Comparison of ENCODE assay signal across 27 cellular contexts in genomic region chr7:79471283-79471682, GRCh38. TPM values are rescaled to one million over a fixed set of nuclear protein-coding genes. Genes with fewer than 3 reads are reported as not detected.
DNase-seq lines count a peak whose midpoint lies in the region; ATAC-seq and TF ChIP-seq lines count a peak whose summit lies in the region.
"Had no signal": no experiment of that assay in that cellular context is flagged by ENCODE, and none has a peak within 500 bp of the region (broad histone marks: within the 10 kb centered on the region; RNA-seq: fewer than 3 reads in every experiment).

No MANE protein-coding gene starts in this region.

- peaks cover 13 to 41% of the 10 kb centered on the region in 2 experiments for H3K36me3 ChIP-seq in SK-N-SH (replicated peaks in 1 of 2; ENCODE audit: control insufficient read depth in 1 of 2, insufficient read depth in 2 of 2, low read length in 1 of 2)
- H3K36me3 ChIP-seq in brain microvascular endothelial cell (replicated peaks): no peaks in the 10 kb centered on the region
- H3K36me3 ChIP-seq: BLaER1, MG63 had no signal

- no peak overlapping the region for H3K4me3 ChIP-seq in SK-N-SH (ENCODE audit: low read depth in 2 of 2, low read length in 1 of 2)
- H3K4me3 ChIP-seq in brain microvascular endothelial cell (ENCODE audit: low read depth, low read length): no peak overlapping the region
- H3K4me3 ChIP-seq: BLaER1, MG63, PC-9, SK-N-MC had no signal

- DNase-seq in SK-N-SH (no peak), brain microvascular endothelial cell (peak; percentile 7), foreskin melanocyte (peak; percentile 68), middle frontal gyrus (ENCODE audit: extremely low spot score, low spot score) (no peak), mesenteric fat pad (ENCODE audit: low spot score) (no peak)
- DNase-seq: ACHN; Caco-2; CD4-positive, alpha-beta T cell; DMS 273 treated with DMSO at 0.1 percent for 48 hours; DMS79 treated with DMSO at 0.1 percent for 48 hours; Kasumi-1; MG63; NCI-H1048; NCI-H1417 treated with DMSO at 0.1 percent for 48 hours; NCI-H187; NCI-H446 treated with DMSO at 0.1 percent for 48 hours; NCI-H526 treated with DMSO at 0.1 percent for 48 hours; PC-9; SHP77 treated with DMSO at 0.1 percent for 48 hours had no signal

- H3K9me2 ChIP-seq in SK-N-SH: no peaks in the 10 kb centered on the region; the same call in 1 of the 2 replicates

- no peak overlapping the region for H3K4me2 ChIP-seq in SK-N-SH
- H3K4me2 ChIP-seq: BLaER1, PC-9 had no signal

- H3F3A ChIP-seq in SK-N-SH (replicated peaks; ENCODE audit: insufficient read depth): peaks cover 6% of the 10 kb centered on the region

- no peaks in the 10 kb centered on the region for H4K20me1 ChIP-seq in SK-N-SH (ENCODE audit: insufficient read depth)
- H4K20me1 ChIP-seq: BLaER1 had no signal

- TF ChIP-seq RAD21 in SK-N-SH (IDR thresholded peaks at IDR 0.05; ENCODE audit: low read length): no peak

- no peaks in the 10 kb centered on the region for H3K27me3 ChIP-seq in SK-N-SH (ENCODE audit: insufficient read depth)
- H3K27me3 ChIP-seq in brain microvascular endothelial cell (replicated peaks): no peaks in the 10 kb centered on the region
- H3K27me3 ChIP-seq: BLaER1, MG63 had no signal

- H3K9me3 ChIP-seq in SK-N-SH: no peaks in the 10 kb centered on the region
- H3K9me3 ChIP-seq: BLaER1, MG63 had no signal

- POLR2A ChIA-PET in SK-N-SH (lab: Yijun Ruan, JAX): no interaction called here

- no peak for ATAC-seq in SK-N-SH treated with all-trans-retinoic acid at 6 μM for 48 hours
- no peak for ATAC-seq in HG02884 (IDR thresholded peaks at IDR 0.05; ENCODE audit: unreplicated experiment)
- ATAC-seq in GM18502 (IDR thresholded peaks at IDR 0.05; ENCODE audit: poor library complexity, unreplicated experiment): no peak

- H2AFZ ChIP-seq in SK-N-SH (ENCODE audit: low read depth): no peak overlapping the region
- H2AFZ ChIP-seq: PC-9 had no signal

- no peaks in the 10 kb centered on the region; a peak in 1 of 4 replicates for H3K4me1 ChIP-seq in SK-N-SH (ENCODE audit: control insufficient read depth in 1 of 2, insufficient read depth in 2 of 2, low read depth in 1 of 2, low read length in 1 of 2)
- H3K4me1 ChIP-seq: BLaER1, Caco-2 had no signal

- in situ Hi-C loops in brain microvascular endothelial cell (cut with HindIII; ENCODE audit: low pct_ligation_motif_present, low sequenced_read_pairs): no loop called here

- H3K27ac ChIP-seq in SK-N-SH (ENCODE audit: low read depth in 2 of 2, low read length in 1 of 2) (no peak overlapping the region), brain microvascular endothelial cell (no peak overlapping the region)
- H3K27ac ChIP-seq: 22Rv1, BLaER1, PC-9, RWPE1, SK-N-MC had no signal

- TF ChIP-seq CTCF in SK-N-SH (IDR thresholded peaks at IDR 0.05): no peak
- TF ChIP-seq CTCF in brain microvascular endothelial cell (IDR thresholded peaks at IDR 0.05; ENCODE audit: low read depth, low read length, missing control alignments): no peak

- CTCF ChIA-PET in SK-N-SH (lab: Yijun Ruan, JAX): no interaction called here

- no peaks in the 10 kb centered on the region for H3K79me2 ChIP-seq in SK-N-SH (ENCODE audit: insufficient read depth)

- H3K9ac ChIP-seq in SK-N-SH: no peak overlapping the region
- H3K9ac ChIP-seq: BLaER1 had no signal

- no peak for TF ChIP-seq EP300 in SK-N-SH (IDR thresholded peaks at IDR 0.05; ENCODE audit: borderline replicate concordance in 1 of 2, low read depth in 1 of 2, low read length in 1 of 2)

TF ChIP-seq in SK-N-SH, 30 proteins besides CTCF, POLR2A, EP300 and RAD21:
- TF ChIP-seq YY1 (IDR thresholded peaks at IDR 0.05; ENCODE audit: low read depth): no peak
- no peak for TF ChIP-seq IRF3 (IDR thresholded peaks at IDR 0.05; ENCODE audit: low read depth, low read length)
- no peak for TF ChIP-seq PBX3 (IDR thresholded peaks at IDR 0.05)
- no peak for TF ChIP-seq MEF2A (IDR thresholded peaks at IDR 0.05; ENCODE audit: borderline replicate concordance, low read depth)
- TF ChIP-seq TAF1 (IDR thresholded peaks at IDR 0.05; ENCODE audit: borderline replicate concordance, low read depth, low read length): no peak
- TF ChIP-seq FOXM1 (IDR thresholded peaks at IDR 0.05; ENCODE audit: low read depth): no peak
- peak; percentile 29; the same call in 1 of the 2 replicates for TF ChIP-seq FOSL2 (IDR thresholded peaks at IDR 0.05; ENCODE audit: borderline replicate concordance, low read depth)
- TF ChIP-seq USF1 (IDR thresholded peaks at IDR 0.05; ENCODE audit: borderline replicate concordance, low read depth): no peak
- TF ChIP-seq RCOR1 (IDR thresholded peaks at IDR 0.05; ENCODE audit: low read length): no peak
- peak; percentile 40 for TF ChIP-seq JUND (IDR thresholded peaks at IDR 0.05)

TF ChIP-seq in SK-N-SH treated with all-trans-retinoic acid at 6 μM for 48 hours, 23 proteins besides CTCF, POLR2A, EP300 and RAD21:
- TF ChIP-seq SNAI2 (CRISPR knock-in tag; IDR thresholded peaks at IDR 0.05) (no peak), ISL1 (CRISPR knock-in tag; IDR thresholded peaks at IDR 0.05) (no peak), BACH2 (CRISPR knock-in tag; IDR thresholded peaks at IDR 0.05; ENCODE audit: borderline replicate concordance) (no peak), CREB5 (CRISPR knock-in tag; IDR thresholded peaks at IDR 0.05; ENCODE audit: low read depth) (no peak), PPARA (CRISPR knock-in tag; IDR thresholded peaks at IDR 0.05; ENCODE audit: borderline replicate concordance) (no peak), TSHZ2 (CRISPR knock-in tag; IDR thresholded peaks at IDR 0.05) (no peak), GLIS3 (CRISPR knock-in tag; IDR thresholded peaks at IDR 0.05) (no peak), PATZ1 (CRISPR knock-in tag; IDR thresholded peaks at IDR 0.05; ENCODE audit: borderline replicate concordance) (no peak), ZNF565 (CRISPR knock-in tag; conservative IDR thresholded peaks at IDR 0.05; ENCODE audit: low read depth) (no peak), TOX (CRISPR knock-in tag; IDR thresholded peaks at IDR 0.05; ENCODE audit: borderline replicate concordance) (no peak), RARB (CRISPR knock-in tag; IDR thresholded peaks at IDR 0.05) (no peak)

RNA-seq across cellular contexts. Expression of gene MAGI2, which starts 17.8 kb away (rescaled TPM):
- polyA plus RNA-seq in SK-N-SH (2012; rRNA removed): 1.1 and 1.2 TPM in 2 replicates
- polyA plus RNA-seq in SK-N-SH (2012; cell fraction: cytosol; rRNA removed): 1.5 TPM in 2 replicates
- polyA plus RNA-seq in SK-N-SH (2012; cell fraction: nucleus; rRNA removed): 1.7 and 3.3 TPM in 2 replicates
- total RNA-seq in mesenteric fat pad: 9.7 TPM
- total RNA-seq: CD4-positive, alpha-beta T cell; G401 had no signal

Comparison
In these comparisons a context has a peak if more than half of its experiments do, and no peak if none do; other contexts are left out.
1. DNase-seq: peak in brain microvascular endothelial cell (single experiment) and foreskin melanocyte (single experiment); none in SK-N-SH (single experiment), middle frontal gyrus (single experiment) and mesenteric fat pad (single experiment).